In genomic region chr14:68824517-68825347, GRCh38 we compare ENCODE assay signal across 1 cellular context.
A peak's percentile ranks its signal among the peaks of the same experiment; 100 is the strongest.
TF ChIP-seq lines count a peak whose summit lies in the region.

No MANE protein-coding gene starts in this region.

TF ChIP-seq in HEK293, 187 proteins besides CTCF, POLR2A, EP300 and RAD21 (continued from another document and continues in another):
- peak; percentile 24; the same call in 1 of the 2 replicates for TF ChIP-seq REST (tag by site-specific recombination; IDR thresholded peaks at IDR 0.05)
- peak; percentile 54; the same call in 1 of the 2 replicates for TF ChIP-seq KLF9 (tag by site-specific recombination; IDR thresholded peaks at IDR 0.05; ENCODE audit: low read depth)
- TF ChIP-seq ZXDB (tag by site-specific recombination; IDR thresholded peaks at IDR 0.05): peak; percentile 48; the same call in 1 of the 2 replicates
- TF ChIP-seq ZNF473 (tag by site-specific recombination; IDR thresholded peaks at IDR 0.05): no peak
- TF ChIP-seq ZNF639 (tag by site-specific recombination; IDR thresholded peaks at IDR 0.05): 0 out of 2 replicates have a peak, but pooled peaks have one; percentile 26
- TF ChIP-seq ZNF2 (tag by site-specific recombination; IDR thresholded peaks at IDR 0.05): peak; percentile 75; the same call in 1 of the 2 replicates
- TF ChIP-seq ZNF184 (tag by site-specific recombination; IDR thresholded peaks at IDR 0.05): no peak
- no peak for TF ChIP-seq KLF8 (tag by site-specific recombination; IDR thresholded peaks at IDR 0.05)
- TF ChIP-seq KLF10 (tag by site-specific recombination; IDR thresholded peaks at IDR 0.05): peak; percentile 55; the same call in 1 of the 2 replicates
- TF ChIP-seq ZNF121 (tag by site-specific recombination; IDR thresholded peaks at IDR 0.05): no peak
- peak; percentile 81 for TF ChIP-seq ZNF654 (tag by site-specific recombination; IDR thresholded peaks at IDR 0.05; ENCODE audit: low read depth)
- TF ChIP-seq ZNF518A (tag by site-specific recombination; conservative IDR thresholded peaks at IDR 0.05; ENCODE audit: low read depth): peak; percentile 85
- TF ChIP-seq PATZ1 (tag by site-specific recombination; IDR thresholded peaks at IDR 0.05): 0 out of 2 replicates have a peak, but pooled peaks have one; percentile 33
- TF ChIP-seq ZNF398 (tag by site-specific recombination; IDR thresholded peaks at IDR 0.05): no peak
- no peak for TF ChIP-seq ZNF394 (tag by site-specific recombination; IDR thresholded peaks at IDR 0.05; ENCODE audit: borderline replicate concordance)
- TF ChIP-seq ZBTB11 (tag by site-specific recombination; conservative IDR thresholded peaks at IDR 0.05; ENCODE audit: low read depth): peak; percentile 98
- TF ChIP-seq ZNF501 (tag by site-specific recombination; IDR thresholded peaks at IDR 0.05): 0 out of 2 replicates have a peak, but pooled peaks have one; percentile 58
- TF ChIP-seq TRIM28 (IDR thresholded peaks at IDR 0.05; ENCODE audit: borderline replicate concordance, low read length): peak; percentile 63; the same call in 1 of the 2 replicates
- peak; percentile 62; the same call in 1 of the 2 replicates for TF ChIP-seq ZNF660 (tag by site-specific recombination; IDR thresholded peaks at IDR 0.05)
- TF ChIP-seq MEIS1 (CRISPR knock-in tag; IDR thresholded peaks at IDR 0.05; ENCODE audit: borderline replicate concordance): no peak
- TF ChIP-seq ZNF529 (tag by site-specific recombination; IDR thresholded peaks at IDR 0.05; ENCODE audit: insufficient replicate concordance): no peak
- TF ChIP-seq ZBTB17 (tag by site-specific recombination; IDR thresholded peaks at IDR 0.05): peak; percentile 33; the same call in 1 of the 2 replicates
- TF ChIP-seq ZNF549 (tag by site-specific recombination; IDR thresholded peaks at IDR 0.05): no peak
- TF ChIP-seq ZNF692 (tag by site-specific recombination; IDR thresholded peaks at IDR 0.05): peak; percentile 42; the same call in 1 of the 2 replicates
- peak; percentile 87 for TF ChIP-seq ZSCAN30 (tag by site-specific recombination; IDR thresholded peaks at IDR 0.05)
- TF ChIP-seq ZNF266 (tag by site-specific recombination; IDR thresholded peaks at IDR 0.05; ENCODE audit: low read depth): no peak
- TF ChIP-seq IKZF3 (tag by site-specific recombination; IDR thresholded peaks at IDR 0.05): peak; percentile 85
- TF ChIP-seq ZNF629 (tag by site-specific recombination; IDR thresholded peaks at IDR 0.05): 0 out of 2 replicates have a peak, but pooled peaks have one; percentile 35
- no peak for TF ChIP-seq INSM2 (tag by site-specific recombination; IDR thresholded peaks at IDR 0.05)
- TF ChIP-seq KLF16 (tag by site-specific recombination; IDR thresholded peaks at IDR 0.05): 0 out of 2 replicates have a peak, but pooled peaks have one; percentile 36
